In the genomic region with DNA sequence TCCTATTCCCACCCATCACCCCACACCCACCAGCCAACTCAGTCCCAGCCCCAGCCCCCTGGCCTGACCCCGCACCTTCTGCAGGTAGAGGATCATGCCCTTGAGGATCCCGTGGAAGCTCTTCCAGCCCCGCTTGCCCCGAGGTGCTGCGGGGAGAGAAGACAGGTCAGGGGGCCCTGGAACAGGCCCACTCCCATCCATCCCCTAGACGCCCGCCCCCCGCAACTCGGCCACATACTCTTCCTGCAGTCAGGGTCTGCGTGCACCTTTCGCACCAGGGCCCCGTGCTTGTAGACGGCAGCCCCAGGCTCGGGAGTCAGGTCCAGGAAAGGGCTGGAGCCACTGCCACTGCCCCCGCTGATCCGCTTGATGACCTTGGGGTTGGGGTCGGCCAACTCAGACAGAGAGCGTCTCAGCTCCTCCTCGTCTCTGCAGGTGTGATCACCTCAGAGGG, we compare ENCODE assay signal across 2 cellular contexts.
TF ChIP-seq lines count a peak whose summit lies in the region.

No MANE protein-coding gene starts in this region.

TF ChIP-seq in HEK293T, 16 proteins besides CTCF, POLR2A, EP300 and RAD21 (continued from another document):
- TF ChIP-seq HDGF (IDR thresholded peaks at IDR 0.05; ENCODE audit: borderline replicate concordance) (no peak), SUZ12 (IDR thresholded peaks at IDR 0.05) (no peak), L3MBTL2 (conservative IDR thresholded peaks at IDR 0.05) (no peak), CTBP1 (IDR thresholded peaks at IDR 0.05; ENCODE audit: borderline replicate concordance) (no peak), FOXK2 (IDR thresholded peaks at IDR 0.05) (no peak), ARNT (IDR thresholded peaks at IDR 0.05) (no peak)

TF ChIP-seq in WTC11, 78 proteins besides CTCF, POLR2A, EP300 and RAD21 (continued from another document):
- TF ChIP-seq, protein P1, sequence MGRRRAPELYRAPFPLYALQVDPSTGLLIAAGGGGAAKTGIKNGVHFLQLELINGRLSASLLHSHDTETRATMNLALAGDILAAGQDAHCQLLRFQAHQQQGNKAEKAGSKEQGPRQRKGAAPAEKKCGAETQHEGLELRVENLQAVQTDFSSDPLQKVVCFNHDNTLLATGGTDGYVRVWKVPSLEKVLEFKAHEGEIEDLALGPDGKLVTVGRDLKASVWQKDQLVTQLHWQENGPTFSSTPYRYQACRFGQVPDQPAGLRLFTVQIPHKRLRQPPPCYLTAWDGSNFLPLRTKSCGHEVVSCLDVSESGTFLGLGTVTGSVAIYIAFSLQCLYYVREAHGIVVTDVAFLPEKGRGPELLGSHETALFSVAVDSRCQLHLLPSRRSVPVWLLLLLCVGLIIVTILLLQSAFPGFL (CRISPR knock-in tag; IDR thresholded peaks at IDR 0.05; ENCODE audit: borderline replicate concordance) = no peak
- TF ChIP-seq, protein P2, sequence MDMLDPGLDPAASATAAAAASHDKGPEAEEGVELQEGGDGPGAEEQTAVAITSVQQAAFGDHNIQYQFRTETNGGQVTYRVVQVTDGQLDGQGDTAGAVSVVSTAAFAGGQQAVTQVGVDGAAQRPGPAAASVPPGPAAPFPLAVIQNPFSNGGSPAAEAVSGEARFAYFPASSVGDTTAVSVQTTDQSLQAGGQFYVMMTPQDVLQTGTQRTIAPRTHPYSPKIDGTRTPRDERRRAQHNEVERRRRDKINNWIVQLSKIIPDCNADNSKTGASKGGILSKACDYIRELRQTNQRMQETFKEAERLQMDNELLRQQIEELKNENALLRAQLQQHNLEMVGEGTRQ (CRISPR knock-in tag; IDR thresholded peaks at IDR 0.05) = no peak
- no peak for TF ChIP-seq IRF2 (CRISPR knock-in tag; IDR thresholded peaks at IDR 0.05; ENCODE audit: borderline replicate concordance, low read depth)
- TF ChIP-seq ZNF263 (CRISPR knock-in tag; IDR thresholded peaks at IDR 0.05; ENCODE audit: low read depth) = no peak
- TF ChIP-seq, protein P3, sequence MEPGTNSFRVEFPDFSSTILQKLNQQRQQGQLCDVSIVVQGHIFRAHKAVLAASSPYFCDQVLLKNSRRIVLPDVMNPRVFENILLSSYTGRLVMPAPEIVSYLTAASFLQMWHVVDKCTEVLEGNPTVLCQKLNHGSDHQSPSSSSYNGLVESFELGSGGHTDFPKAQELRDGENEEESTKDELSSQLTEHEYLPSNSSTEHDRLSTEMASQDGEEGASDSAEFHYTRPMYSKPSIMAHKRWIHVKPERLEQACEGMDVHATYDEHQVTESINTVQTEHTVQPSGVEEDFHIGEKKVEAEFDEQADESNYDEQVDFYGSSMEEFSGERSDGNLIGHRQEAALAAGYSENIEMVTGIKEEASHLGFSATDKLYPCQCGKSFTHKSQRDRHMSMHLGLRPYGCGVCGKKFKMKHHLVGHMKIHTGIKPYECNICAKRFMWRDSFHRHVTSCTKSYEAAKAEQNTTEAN (CRISPR knock-in tag; IDR thresholded peaks at IDR 0.05) = no peak
- no peak for TF ChIP-seq NFATC4 (CRISPR knock-in tag; IDR thresholded peaks at IDR 0.05)
- no peak for TF ChIP-seq ZNF396 (CRISPR knock-in tag; IDR thresholded peaks at IDR 0.05; ENCODE audit: borderline replicate concordance)
- no peak for TF ChIP-seq JUN (CRISPR knock-in tag; IDR thresholded peaks at IDR 0.05)
- TF ChIP-seq ELF4 (CRISPR knock-in tag; IDR thresholded peaks at IDR 0.05; ENCODE audit: low read depth) = no peak
